In genomic region chr18:36700955-36701354, GRCh38 we compare ENCODE assay signal across 21 cellular contexts.
"Had no signal": no experiment of that assay in that cellular context is flagged by ENCODE, and none has a peak within 500 bp of the region (broad histone marks: within the 10 kb centered on the region; RNA-seq: fewer than 3 reads in every experiment).

No MANE protein-coding gene starts in this region.

- H3K27ac ChIP-seq: SJSA1, SK-N-MC had no signal

- H3K9me3 ChIP-seq: SJSA1 had no signal

- H3K27me3 ChIP-seq: SJSA1 had no signal

- H3K4me3 ChIP-seq: SJSA1, SK-N-MC had no signal

- DNase-seq: IMR-90, Karpas-422, KG1, MM.1S, NCI-H1105, NCI-H1417, NCI-H1436 treated with DMSO at 0.1 percent for 48 hours, NCI-H1694, NCI-H1930, NCI-H2081, NCI-H2107, NCI-H2227 treated with DMSO at 0.1 percent for 48 hours, NCI-H524, NCI-H69, NCI-H774, Right ventricle myocardium superior, RPMI8226, SIG-M5 had no signal

- H3K36me3 ChIP-seq: SJSA1 had no signal

- H3K4me1 ChIP-seq: SJSA1 had no signal

- ATAC-seq: HepG2 had no signal
